10 cellular contexts compared by ENCODE assay signal in the genomic region with DNA sequence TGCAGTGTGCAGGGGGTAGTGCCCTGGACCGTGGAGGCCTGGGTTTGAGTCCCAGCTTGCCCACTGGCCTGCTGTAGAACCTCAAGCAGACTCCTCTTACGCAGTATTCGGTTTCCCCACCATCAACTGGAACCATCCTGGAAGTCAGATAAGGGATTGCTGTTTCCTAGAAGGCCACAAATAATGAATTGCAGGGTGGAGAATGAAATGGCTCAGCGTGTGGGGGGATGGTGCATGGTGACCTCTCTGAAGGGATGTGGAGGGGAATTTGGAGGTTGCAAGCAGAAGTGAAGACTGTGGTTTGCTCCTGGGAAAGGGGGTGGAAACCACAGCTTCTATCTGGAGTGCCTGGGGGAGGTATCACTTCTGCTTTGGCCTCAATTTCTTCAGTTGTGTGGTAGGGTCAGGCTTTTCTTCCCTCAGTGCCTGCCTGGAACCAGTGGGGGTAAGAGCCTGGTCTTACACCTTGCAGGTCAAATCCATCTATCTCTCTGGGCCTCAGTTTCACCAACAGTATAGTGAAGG. TPM values are rescaled to one million over a fixed set of nuclear protein-coding genes. Genes with fewer than 3 reads are reported as not detected.
DNase-seq lines count a peak whose midpoint lies in the region; ATAC-seq, FAIRE-seq and TF ChIP-seq lines count a peak whose summit lies in the region.
"Had no signal": no experiment of that assay in that cellular context is flagged by ENCODE, and none has a peak within 500 bp of the region (broad histone marks: within the 10 kb centered on the region; RNA-seq: fewer than 3 reads in every experiment).

No MANE protein-coding gene starts in this region.

- H3K4me1 Mint-ChIP-seq in activated B cell treated with CpG ODN at 0.5 μM for 24 hours, result peaks cover 87% of the 10 kb centered on the region
- H3K4me1 Mint-ChIP-seq in natural killer cell, result peaks cover 67 to 83% of the 10 kb centered on the region in 2 donors
- H3K4me1 Mint-ChIP-seq in chondrocyte (ENCODE audit: low read depth), result peaks cover 2% of the 10 kb centered on the region

- H3K9me2 ChIP-seq in DOHH2 (replicated peaks; ENCODE audit: control insufficient read depth, low read length), result no peaks in the 10 kb centered on the region

- H3K9me3 ChIP-seq in DOHH2 (ENCODE audit: control insufficient read depth, insufficient read depth, low read length), result no peaks in the 10 kb centered on the region
- H3K9me3 ChIP-seq: pancreas had no signal

- CTCF ChIA-PET in activated B cell treated with CpG ODN at 0.5 μM for 24 hours (lab: Charles Lee), result interaction anchor here (1.3 to 1.9 kb wide), 3 partner anchors 21 to 32 kb away, joined by 4 to 7 read pairs (median 5); no protein-coding TSS in a partner anchor

- H3K27ac Mint-ChIP-seq in activated B cell treated with CpG ODN at 0.5 μM for 24 hours, result peak overlapping the region; percentile 79
- H3K27ac Mint-ChIP-seq in natural killer cell, result peak overlapping the region; percentile 88 to 92
- no peak overlapping the region for H3K27ac Mint-ChIP-seq in chondrocyte (ENCODE audit: unreplicated experiment)

- H3K36me3 Mint-ChIP-seq in activated B cell treated with CpG ODN at 0.5 μM for 24 hours (ENCODE audit: low read depth) (peaks cover 11% of the 10 kb centered on the region), natural killer cell (no peaks in the 10 kb centered on the region), chondrocyte (ENCODE audit: low read depth) (no peaks in the 10 kb centered on the region)

- peaks cover 74% of the 10 kb centered on the region for H3K4me1 ChIP-seq in DOHH2 (ENCODE audit: control insufficient read depth, low read length)
- H3K4me1 ChIP-seq: pancreas had no signal

- H3K4me3 Mint-ChIP-seq in activated B cell treated with CpG ODN at 0.5 μM for 24 hours (peak overlapping the region; percentile 88), natural killer cell (peak overlapping the region; percentile 91), chondrocyte (ENCODE audit: unreplicated experiment) (no peak overlapping the region)

- no peaks in the 10 kb centered on the region for H3K27me3 Mint-ChIP-seq in activated B cell treated with CpG ODN at 0.5 μM for 24 hours
- H3K27me3 Mint-ChIP-seq in natural killer cell (ENCODE audit: low read depth in 2 of 2), result no peaks in the 10 kb centered on the region
- peaks cover 3% of the 10 kb centered on the region for H3K27me3 Mint-ChIP-seq in chondrocyte (ENCODE audit: low read depth)

- intact Hi-C loops in activated B cell treated with CpG ODN at 0.5 μM for 24 hours (cut with micrococcal nuclease) (loop anchor here (1.0 to 2.0 kb wide), 6 partner anchors 8 to 243 kb away; a partner anchor contains a TSS), natural killer cell (cut with micrococcal nuclease) (no loop called here)

- POLR2A ChIA-PET in activated B cell treated with CpG ODN at 0.5 μM for 24 hours (lab: Charles Lee), result interaction anchor here (0.6 to 4.4 kb wide), 13 partner anchors 8 to 837 kb away, joined by 3 to 26 read pairs (median 5); a partner anchor contains a TSS

- no peaks in the 10 kb centered on the region; the same call in 1 of the 2 replicates for H3K79me2 ChIP-seq in DOHH2 (ENCODE audit: control insufficient read depth, low read length)

- FAIRE-seq in HTR-8/SVneo (lab: Jason Lieb, UNC), result no peak
- FAIRE-seq: bronchial epithelial cell, pancreas had no signal

- H3K27ac ChIP-seq in DOHH2 (ENCODE audit: low read depth, low read length), result peak overlapping the region; percentile 16
- H3K27ac ChIP-seq: pancreas had no signal

- TF ChIP-seq CTCF in DOHH2 (IDR thresholded peaks at IDR 0.05; ENCODE audit: low read depth, low read length, poor library complexity, severe bottlenecking) (no peak), activated B cell treated with CpG ODN at 0.5 μM for 24 hours (IDR thresholded peaks at IDR 0.05) (no peak), natural killer cell (IDR thresholded peaks at IDR 0.05) (no peak), chondrocyte (IDR thresholded peaks at IDR 0.05) (no peak)

- peaks cover 9% of the 10 kb centered on the region for H3F3A ChIP-seq in DOHH2 (ENCODE audit: control insufficient read depth, insufficient read depth)

- no peaks in the 10 kb centered on the region for H3K27me3 ChIP-seq in DOHH2 (ENCODE audit: control insufficient read depth, low read length)
- H3K27me3 ChIP-seq: pancreas had no signal

- H3K9me3 Mint-ChIP-seq in activated B cell treated with CpG ODN at 0.5 μM for 24 hours, result no peaks in the 10 kb centered on the region
- H3K9me3 Mint-ChIP-seq in natural killer cell, result no peaks in the 10 kb centered on the region
- no peaks in the 10 kb centered on the region for H3K9me3 Mint-ChIP-seq in chondrocyte (ENCODE audit: low read depth)

- H3K4me3 ChIP-seq in DOHH2 (ENCODE audit: low read length), result peak overlapping the region; percentile 69
- H3K4me3 ChIP-seq: pancreas had no signal

- H4K20me1 ChIP-seq in DOHH2 (ENCODE audit: control insufficient read depth, insufficient read depth, low read depth, low read length), result peaks cover 5% of the 10 kb centered on the region; the same call in 1 of the 2 replicates

- ATAC-seq in GM19372 (IDR thresholded peaks at IDR 0.05; ENCODE audit: low read depth, unreplicated experiment) (peak; percentile 77), HG03175 (IDR thresholded peaks at IDR 0.05; ENCODE audit: unreplicated experiment) (peak; percentile 77), activated B cell treated with CpG ODN at 0.5 μM for 24 hours (ENCODE audit: low read depth) (peak; percentile 79), natural killer cell (peak; percentile 36 to 59 (median 54))

- peak overlapping the region; percentile 87 for H3K4me2 ChIP-seq in DOHH2 (ENCODE audit: low read length)

- DNase-seq in activated B cell treated with CpG ODN at 0.5 μM for 24 hours, result peak; percentile 64
- DNase-seq in natural killer cell, result no peak
- no peak for DNase-seq in HTR-8/SVneo (ENCODE audit: insufficient read length, low spot score)
- no peak for DNase-seq in NCI-H2171 (lab: John Stamatoyannopoulos, UW)
- no peak for DNase-seq in chondrocyte (ENCODE audit: low spot score)

- H3K36me3 ChIP-seq in DOHH2 (ENCODE audit: control insufficient read depth, low read length), result no peaks in the 10 kb centered on the region
- H3K36me3 ChIP-seq: pancreas had no signal

RNA-seq across cellular contexts. Expression of a gene that starts 1.7 kb away (rescaled TPM):
- total RNA-seq in activated B cell treated with CpG ODN at 0.5 μM for 24 hours, result 22.2 and 23.0 TPM in 2 replicates
- total RNA-seq in natural killer cell, result 100 to 1,000 TPM in 1 of 3 donors, 10 to 100 TPM in 2; 83.2 to 118 (median 94.5) TPM
- not detected in 3 replicates for total RNA-seq in chondrocyte
- total RNA-seq: bronchial epithelial cell had no signal

RNA-seq across cellular contexts. Expression of a gene that starts 7.8 kb away (rescaled TPM):
- 15.5 TPM in 2 replicates for total RNA-seq in activated B cell treated with CpG ODN at 0.5 μM for 24 hours
- total RNA-seq in natural killer cell, result 10 to 100 TPM; 15.5 to 24.4 (median 17.1) TPM
- total RNA-seq in chondrocyte, result 20.9 to 27.2 TPM (median 22.4 TPM) in 3 replicates

RNA-seq across cellular contexts. Expression of a gene that starts 57.9 kb away (rescaled TPM):
- total RNA-seq in activated B cell treated with CpG ODN at 0.5 μM for 24 hours, result 0.66 and 0.73 TPM in 2 replicates
- total RNA-seq in natural killer cell, result 1 to 10 TPM in 2 of 3 donors, under 1 TPM in 1; 0.75 to 2.5 (median 1.5) TPM
- 23.7 to 28.5 TPM (median 26.4 TPM) in 3 replicates for total RNA-seq in chondrocyte

Comparison
In these comparisons a context has a peak if more than half of its experiments do, and no peak if none do; other contexts are left out.
1. RNA of a gene that starts 1.7 kb away (total RNA-seq): 83.2 to 118 TPM in natural killer cell and 22.2 to 23.0 TPM in activated B cell treated with CpG ODN at 0.5 μM for 24 hours; not detected in chondrocyte; every median in the first group is over 10 times any median in the second.
2. Peak in every context shown above with its lines, with median percentiles within 50 percentile points of each other: ATAC-seq.